In genomic region chr12:33052141-33053051, GRCh38 we compare ENCODE assay signal across 25 cellular contexts.
A peak's percentile ranks its signal among the peaks of the same experiment; 100 is the strongest.
DNase-seq lines count a peak whose midpoint lies in the region; ATAC-seq and TF ChIP-seq lines count a peak whose summit lies in the region.
"Had no signal": no experiment of that assay in that cellular context is flagged by ENCODE, and none has a peak within 500 bp of the region (broad histone marks: within the 10 kb centered on the region; RNA-seq: fewer than 3 reads in every experiment).

No MANE protein-coding gene starts in this region.

- no peaks in the 10 kb centered on the region for H3K4me1 ChIP-seq in left ventricle myocardium inferior
- H3K4me1 ChIP-seq in trophoblast cell (ENCODE audit: control insufficient read depth in 1 of 2, insufficient read depth in 2 of 2, low read length in 2 of 2): no peaks in the 10 kb centered on the region
- H3K4me1 ChIP-seq: BE2C had no signal

- no peaks in the 10 kb centered on the region for H3K79me2 ChIP-seq in trophoblast cell (ENCODE audit: control insufficient read depth, insufficient read depth, low read length, poor library complexity)

- no peaks in the 10 kb centered on the region for H3K4me1 Mint-ChIP-seq in activated T-helper 1 cell treated with anti-CD3 and anti-CD28 coated beads, Interleukin-12 subunit alpha, Interleukin-12 subunit beta, Interleukin-2, Interleukin-4 antibody, amounts not matched to agents 30 ng/mL and 10 ng/mL and 1 ng/mL, durations not matched to agents 14 hours and 24 hours and 36 hours (ENCODE audit: low read depth)
- H3K4me1 Mint-ChIP-seq: CD14-positive monocyte had no signal

- H4K12ac ChIP-seq in trophoblast cell (ENCODE audit: low read depth, low read length): no peak overlapping the region

- H3K9ac ChIP-seq in trophoblast cell (ENCODE audit: low read length): no peak overlapping the region

- H3K27ac ChIP-seq in left ventricle myocardium inferior (replicated peaks) (no peak overlapping the region), trophoblast cell (ENCODE audit: low read depth, low read length) (no peak overlapping the region)
- H3K27ac ChIP-seq: PC-9 had no signal

- no peaks in the 10 kb centered on the region for H3K79me1 ChIP-seq in trophoblast cell (ENCODE audit: low read length)

- H2BK12ac ChIP-seq in trophoblast cell (ENCODE audit: low read length): peak overlapping the region; percentile 82

- intact Hi-C loops in Right ventricle myocardium inferior (cut with DNase I) (no loop called here), left ventricle myocardium inferior (cut with micrococcal nuclease) (no loop called here)
- intact Hi-C loops in activated T-helper 1 cell treated with anti-CD3 and anti-CD28 coated beads, Interleukin-12 subunit alpha, Interleukin-12 subunit beta, Interleukin-2, Interleukin-4 antibody, amounts not matched to agents 30 ng/mL and 10 ng/mL and 1 ng/mL, durations not matched to agents 14 hours and 24 hours and 36 hours (cut with micrococcal nuclease): no loop called here

- H3K4ac ChIP-seq in trophoblast cell (ENCODE audit: low read depth, low read length): no peak overlapping the region

- no peaks in the 10 kb centered on the region for H3K36me3 ChIP-seq in left ventricle myocardium inferior
- H3K36me3 ChIP-seq in trophoblast cell (ENCODE audit: control insufficient read depth in 1 of 2, insufficient read depth in 2 of 2, low read length in 2 of 2): no peaks in the 10 kb centered on the region
- H3K36me3 ChIP-seq: BE2C had no signal

- H3K27me3 ChIP-seq in left ventricle myocardium inferior (ENCODE audit: low read depth): peaks cover 7% of the 10 kb centered on the region
- no peaks in the 10 kb centered on the region for H3K27me3 ChIP-seq in trophoblast cell (ENCODE audit: insufficient read depth, low read length)

- H3K27me3 Mint-ChIP-seq in activated T-helper 1 cell treated with anti-CD3 and anti-CD28 coated beads, Interleukin-12 subunit alpha, Interleukin-12 subunit beta, Interleukin-2, Interleukin-4 antibody, amounts not matched to agents 30 ng/mL and 10 ng/mL and 1 ng/mL, durations not matched to agents 14 hours and 24 hours and 36 hours (ENCODE audit: insufficient read depth): no peaks in the 10 kb centered on the region

- no peak overlapping the region for H3K14ac ChIP-seq in trophoblast cell (ENCODE audit: low read length)

- no CpG with 5 or more reads among the region's 41 CpGs for WGBS in trophoblast cell (ENCODE audit: extremely low coverage, insufficient coverage, insufficient read length)

- peak overlapping the region; percentile 69 for H2BK120ac ChIP-seq in trophoblast cell (ENCODE audit: insufficient read depth, low read length, poor library complexity)

- peak overlapping the region; percentile 46 for H3K18ac ChIP-seq in trophoblast cell (ENCODE audit: low read length)

- no peak overlapping the region for H3K23ac ChIP-seq in trophoblast cell (ENCODE audit: low read length)

- H3K9me3 Mint-ChIP-seq in activated T-helper 1 cell treated with anti-CD3 and anti-CD28 coated beads, Interleukin-12 subunit alpha, Interleukin-12 subunit beta, Interleukin-2, Interleukin-4 antibody, amounts not matched to agents 30 ng/mL and 10 ng/mL and 1 ng/mL, durations not matched to agents 14 hours and 24 hours and 36 hours: peaks cover 4% of the 10 kb centered on the region

- H3K36me3 Mint-ChIP-seq in activated T-helper 1 cell treated with anti-CD3 and anti-CD28 coated beads, Interleukin-12 subunit alpha, Interleukin-12 subunit beta, Interleukin-2, Interleukin-4 antibody, amounts not matched to agents 30 ng/mL and 10 ng/mL and 1 ng/mL, durations not matched to agents 14 hours and 24 hours and 36 hours (ENCODE audit: low read depth): no peaks in the 10 kb centered on the region
- H3K36me3 Mint-ChIP-seq: CD14-positive monocyte had no signal

- ATAC-seq in Right ventricle myocardium inferior (no peak), esophagus mucosa (peak; percentile 22)
- ATAC-seq: K562 had no signal

- H3K9me3 ChIP-seq in left ventricle myocardium inferior (replicated peaks) (no peaks in the 10 kb centered on the region), trophoblast cell (ENCODE audit: insufficient read depth, low read depth, low read length) (peaks cover 4% of the 10 kb centered on the region)
- H3K9me3 ChIP-seq: BE2C had no signal

- no peak overlapping the region for H2AFZ ChIP-seq in trophoblast cell (ENCODE audit: insufficient read depth, low read length, poor library complexity)
- H2AFZ ChIP-seq: PC-9 had no signal

- no peak overlapping the region for H4K8ac ChIP-seq in trophoblast cell (ENCODE audit: low read depth, low read length)

- H3K4me3 Mint-ChIP-seq in activated T-helper 1 cell treated with anti-CD3 and anti-CD28 coated beads, Interleukin-12 subunit alpha, Interleukin-12 subunit beta, Interleukin-2, Interleukin-4 antibody, amounts not matched to agents 30 ng/mL and 10 ng/mL and 1 ng/mL, durations not matched to agents 14 hours and 24 hours and 36 hours: no peak overlapping the region
- H3K4me3 Mint-ChIP-seq: CD14-positive monocyte, H9 had no signal

- H2BK5ac ChIP-seq in trophoblast cell (ENCODE audit: low read depth, low read length, poor library complexity): peak overlapping the region; percentile 32

- TF ChIP-seq CTCF in left ventricle myocardium inferior (IDR thresholded peaks at IDR 0.05; ENCODE audit: borderline replicate concordance): no peak

- peak overlapping the region; percentile 59 for H2AK5ac ChIP-seq in trophoblast cell (ENCODE audit: low read length)

- DNase-seq in Right ventricle myocardium inferior (ENCODE audit: missing footprints) (peak; percentile 58), left ventricle myocardium inferior (no peak), trophoblast cell (no peak)
- DNase-seq in activated T-helper 1 cell treated with anti-CD3 and anti-CD28 coated beads, Interleukin-12 subunit alpha, Interleukin-12 subunit beta, Interleukin-2, Interleukin-4 antibody, amounts not matched to agents 30 ng/mL and 10 ng/mL and 1 ng/mL, durations not matched to agents 14 hours and 24 hours and 36 hours (ENCODE audit: low spot score): no peak
- DNase-seq in activated CD4-positive, alpha-beta T cell treated with anti-CD3 and anti-CD28 coated beads, Interleukin-2, amount 50 U/mL, for 48 hours: no peak
- DNase-seq in stimulated activated CD4-positive, alpha-beta T cell treated with anti-CD3 and anti-CD28 coated beads, Interleukin-4, amount 100 ng/mL, for 24 hours: no peak
- DNase-seq: 8988T, ACHN, BE2C, Calu3, DMS153, DND-41, H9, Kasumi-1, NCI-H1092 treated with DMSO at 0.1 percent for 48 hours, NCI-H1436 treated with DMSO at 0.1 percent for 48 hours, NCI-H187 treated with DMSO at 0.1 percent for 48 hours, NCI-H446, NCI-H524 treated with DMSO at 0.1 percent for 48 hours, NCI-H82, PC-9, SHP77 had no signal

- peak overlapping the region; percentile 73 for H4K91ac ChIP-seq in trophoblast cell (ENCODE audit: low read depth, low read length)

- H3K4me3 ChIP-seq in left ventricle myocardium inferior (no peak overlapping the region), trophoblast cell (ENCODE audit: low read depth, low read length) (no peak overlapping the region)
- H3K4me3 ChIP-seq: K562, PC-9 had no signal

- H3K27ac Mint-ChIP-seq in activated T-helper 1 cell treated with anti-CD3 and anti-CD28 coated beads, Interleukin-12 subunit alpha, Interleukin-12 subunit beta, Interleukin-2, Interleukin-4 antibody, amounts not matched to agents 30 ng/mL and 10 ng/mL and 1 ng/mL, durations not matched to agents 14 hours and 24 hours and 36 hours: no peak overlapping the region
- H3K27ac Mint-ChIP-seq: CD14-positive monocyte, H9 had no signal

- H3K4me2 ChIP-seq in trophoblast cell (ENCODE audit: low read length): no peak overlapping the region
- H3K4me2 ChIP-seq: PC-9 had no signal
